In genomic region chr16:53054670-53055485, GRCh38 we compare ENCODE assay signal across 9 cellular contexts. TPM values are rescaled to one million over a fixed set of nuclear protein-coding genes. Genes with fewer than 3 reads are reported as not detected.
DNase-seq lines count a peak whose midpoint lies in the region; ATAC-seq, FAIRE-seq and TF ChIP-seq lines count a peak whose summit lies in the region.
"Had no signal": no experiment of that assay in that cellular context is flagged by ENCODE, and none has a peak within 500 bp of the region (broad histone marks: within the 10 kb centered on the region; RNA-seq: fewer than 3 reads in every experiment).

CHD9 (plus strand) TSS chr16:53054991; CDS start chr16:53156090, 101,099 bp downstream.

- peaks cover 40% of the 10 kb centered on the region for H3K79me2 ChIP-seq in keratinocyte (ENCODE audit: control insufficient read depth, insufficient read depth, low read length)

- no peaks in the 10 kb centered on the region for H3K9me1 ChIP-seq in keratinocyte (ENCODE audit: control insufficient read depth, extremely low read depth, insufficient read depth, low read length)

- H3K9me3 ChIP-seq in keratinocyte (ENCODE audit: control insufficient read depth, low read depth, low read length) = no peaks in the 10 kb centered on the region

- H3K27me3 Mint-ChIP-seq in central memory CD8-positive, alpha-beta T cell = no peaks in the 10 kb centered on the region

- peak within 1 kb of the TSS; percentile 75 for H3K27ac Mint-ChIP-seq in central memory CD8-positive, alpha-beta T cell (ENCODE audit: low read depth)

- peak; percentile 81 for DNase-seq in AG10803 (ENCODE audit: low read depth)
- DNase-seq in NCI-H345 treated with DMSO at 0.1 percent for 48 hours (lab: John Stamatoyannopoulos, UW; ENCODE audit: unreplicated experiment) = peak; percentile 56
- DNase-seq in central memory CD8-positive, alpha-beta T cell (ENCODE audit: low spot score in 2 of 2) = peak; percentile 63 to 67
- no peak for DNase-seq in keratinocyte (ENCODE audit: low read depth, low spot score)
- DNase-seq in stimulated activated CD4-positive, alpha-beta T cell treated with anti-CD3 and anti-CD28 coated beads, Interleukin-15, amount 100 ng/mL, for 1 hour (ENCODE audit: low read depth in 1 of 2, low spot score in 1 of 2) = peak; percentile 48 to 62

- H3K4me3 Mint-ChIP-seq in central memory CD8-positive, alpha-beta T cell = peak within 1 kb of the TSS; percentile 82

- peaks cover 0 to 7% of the 10 kb centered on the region in 2 experiments for H3K36me3 ChIP-seq in keratinocyte (ENCODE audit: control insufficient read depth in 2 of 2, extremely low read depth in 1 of 2, insufficient read depth in 2 of 2, low read length in 2 of 2)

- no peaks in the 10 kb centered on the region for H4K20me1 ChIP-seq in keratinocyte (ENCODE audit: control insufficient read depth, extremely low read depth, insufficient read depth, low read length)

- H3K4me2 ChIP-seq in keratinocyte (ENCODE audit: control insufficient read depth, extremely low read depth, insufficient read depth, low read depth, low read length) = peak within 1 kb of the TSS; percentile 92

- peaks cover 39% of the 10 kb centered on the region for H3K4me1 Mint-ChIP-seq in central memory CD8-positive, alpha-beta T cell

- peak within 1 kb of the TSS; percentile 86 for H3K27ac ChIP-seq in keratinocyte (ENCODE audit: control insufficient read depth, insufficient read depth, low read length)

- TF ChIP-seq CTCF in AG10803 (conservative IDR thresholded peaks at IDR 0.05; ENCODE audit: low read length) (peak; percentile 74), keratinocyte (optimal IDR thresholded peaks at IDR 0.05 in 1 of 3, IDR thresholded peaks at IDR 0.05 in 1 of 3, conservative IDR thresholded peaks at IDR 0.05 in 1 of 3; ENCODE audit: extremely low read depth in 1 of 3, insufficient read depth in 2 of 3, low read length in 3 of 3) (peak; percentile 85 to 100 (median 92))

- H3K4me3 ChIP-seq in AG10803 (ENCODE audit: low read length) (peak within 1 kb of the TSS; percentile 80), keratinocyte (ENCODE audit: control insufficient read depth in 2 of 3, extremely low read depth in 1 of 3, insufficient read depth in 2 of 3, low read depth in 1 of 3, low read length in 3 of 3) (peak within 1 kb of the TSS; percentile 83 to 89 (median 83))

- H3K4me1 ChIP-seq in keratinocyte (ENCODE audit: control insufficient read depth, extremely low read depth, insufficient read depth, low read length) = peaks cover 34% of the 10 kb centered on the region

- peak within 1 kb of the TSS; percentile 86 for H3K9ac ChIP-seq in keratinocyte (ENCODE audit: control insufficient read depth, extremely low read depth, insufficient read depth, low read length)

- dilution Hi-C loops in keratinocyte (cut with MboI; ENCODE audit: extremely low pct_ligation_motif_present, low sequenced_read_pairs) = no loop called here

- no peaks in the 10 kb centered on the region for H3K27me3 ChIP-seq in keratinocyte (ENCODE audit: control insufficient read depth, extremely low read depth, insufficient read depth, low read length)

- peak within 1 kb of the TSS; percentile 84 for H2AFZ ChIP-seq in keratinocyte (ENCODE audit: control insufficient read depth, low read length)

- ATAC-seq in GM19023 (IDR thresholded peaks at IDR 0.05; ENCODE audit: unreplicated experiment) (peak; percentile 86), HG03342 (IDR thresholded peaks at IDR 0.05; ENCODE audit: unreplicated experiment) (peak; percentile 83)
- ATAC-seq in activated CD4-positive, CD25-positive, alpha-beta regulatory T cell treated with anti-CD3 and anti-CD28 coated beads, Interleukin-2, amount 50 U/mL, for 24 hours = peak; percentile 92 to 96
- peak; percentile 91 for ATAC-seq in central memory CD8-positive, alpha-beta T cell (replicated peaks; ENCODE audit: extremely low read depth, poor library complexity, severe bottlenecking)

- FAIRE-seq in keratinocyte (lab: Jason Lieb, UNC) = no peak
- FAIRE-seq: TTC549 had no signal

- H3K36me3 Mint-ChIP-seq in central memory CD8-positive, alpha-beta T cell (ENCODE audit: insufficient read depth) = peaks cover 1% of the 10 kb centered on the region

- H3K9me3 Mint-ChIP-seq in central memory CD8-positive, alpha-beta T cell = no peaks in the 10 kb centered on the region

RNA-seq across cellular contexts. Expression of gene CHD9, which starts in this region (rescaled TPM):
- polyA plus RNA-seq in keratinocyte = 18.5 to 32.8 TPM (median 24.7 TPM) in 3 replicates
- 66.4 TPM for polyA plus RNA-seq in keratinocyte (2011; ENCODE audit: low read depth)
- polyA plus RNA-seq in keratinocyte (2011; cell fraction: cytosol; rRNA removed) = 7.3 and 17.0 TPM in 2 replicates
- 40.9 and 55.0 TPM in 2 replicates for polyA plus RNA-seq in keratinocyte (2011; cell fraction: nucleus; rRNA removed)
- 13.0 and 14.7 TPM in 2 replicates for polyA plus RNA-seq in keratinocyte (2012; ENCODE audit: low replicate concordance)
- 10.3 to 146 TPM (median 105 TPM) in 3 replicates for polyA minus RNA-seq in keratinocyte
- polyA minus RNA-seq in keratinocyte (2011; cell fraction: cytosol; rRNA and poly(A)+ RNA removed) = 11.5 TPM
- 64.3 and 116 TPM in 2 replicates for polyA minus RNA-seq in keratinocyte (2011; cell fraction: nucleus; rRNA and poly(A)+ RNA removed)
